ENCODE assay signal across 1 cellular context in the genomic region with DNA sequence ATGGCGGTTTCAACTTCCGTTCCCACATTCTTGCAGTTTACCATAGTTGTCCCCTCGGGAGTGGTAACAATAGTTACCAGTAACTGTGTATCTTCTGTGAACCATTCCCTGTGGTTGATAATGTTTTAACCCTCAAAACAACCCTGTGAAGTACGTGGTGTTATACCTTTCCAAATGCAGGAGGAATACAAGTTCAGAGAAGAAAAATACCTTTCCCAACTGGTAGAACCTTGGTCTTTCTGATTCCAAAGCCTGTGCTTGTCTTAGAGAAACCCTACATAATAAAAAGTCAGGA.
A peak's percentile ranks its signal among the peaks of the same experiment; 100 is the strongest.
TF ChIP-seq lines count a peak whose summit lies in the region.

No MANE protein-coding gene starts in this region.

TF ChIP-seq in HepG2, 621 proteins besides CTCF, POLR2A, EP300 and RAD21 (continued from another document):
- TF ChIP-seq, protein P1, sequence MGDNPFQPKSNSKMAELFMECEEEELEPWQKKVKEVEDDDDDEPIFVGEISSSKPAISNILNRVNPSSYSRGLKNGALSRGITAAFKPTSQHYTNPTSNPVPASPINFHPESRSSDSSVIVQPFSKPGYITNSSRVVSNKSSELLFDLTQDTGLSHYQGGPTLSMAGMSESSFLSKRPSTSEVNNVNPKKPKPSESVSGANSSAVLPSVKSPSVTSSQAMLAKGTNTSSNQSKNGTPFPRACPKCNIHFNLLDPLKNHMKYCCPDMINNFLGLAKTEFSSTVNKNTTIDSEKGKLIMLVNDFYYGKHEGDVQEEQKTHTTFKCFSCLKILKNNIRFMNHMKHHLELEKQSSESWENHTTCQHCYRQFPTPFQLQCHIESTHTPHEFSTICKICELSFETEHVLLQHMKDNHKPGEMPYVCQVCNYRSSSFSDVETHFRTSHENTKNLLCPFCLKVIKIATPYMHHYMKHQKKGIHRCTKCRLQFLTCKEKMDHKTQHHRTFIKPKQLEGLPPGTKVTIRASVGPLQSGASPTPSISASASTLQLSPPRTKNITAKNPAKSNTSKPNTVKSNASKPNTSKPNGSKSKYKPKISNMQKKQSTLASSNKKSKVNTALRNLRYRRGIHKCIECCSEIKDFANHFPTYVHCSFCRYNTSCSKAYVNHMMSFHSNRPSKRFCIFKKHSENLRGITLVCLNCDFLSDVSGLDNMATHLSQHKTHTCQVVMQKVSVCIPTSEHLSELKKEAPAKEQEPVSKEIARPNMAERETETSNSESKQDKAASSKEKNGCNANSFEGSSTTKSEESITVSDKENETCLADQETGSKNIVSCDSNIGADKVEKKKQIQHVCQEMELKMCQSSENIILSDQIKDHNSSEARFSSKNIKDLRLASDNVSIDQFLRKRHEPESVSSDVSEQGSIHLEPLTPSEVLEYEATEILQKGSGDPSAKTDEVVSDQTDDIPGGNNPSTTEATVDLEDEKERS (CRISPR knock-in tag; IDR thresholded peaks at IDR 0.05) = 0 out of 2 replicates have a peak, but pooled peaks have one; percentile 31
- TF ChIP-seq KAT2B (IDR thresholded peaks at IDR 0.05; ENCODE audit: borderline replicate concordance, low read depth, low read length) (no peak), ZNF501 (CRISPR knock-in tag; IDR thresholded peaks at IDR 0.05) (no peak), ZNF75D (CRISPR knock-in tag; IDR thresholded peaks at IDR 0.05; ENCODE audit: borderline replicate concordance) (no peak), ZNF724P (CRISPR knock-in tag; IDR thresholded peaks at IDR 0.05; ENCODE audit: borderline replicate concordance) (0 out of 2 replicates have a peak, but pooled peaks have one; percentile 5), ZKSCAN5 (CRISPR knock-in tag; IDR thresholded peaks at IDR 0.05) (no peak), KAT7 (CRISPR knock-in tag; IDR thresholded peaks at IDR 0.05; ENCODE audit: borderline replicate concordance) (no peak), ZSCAN30 (CRISPR knock-in tag; IDR thresholded peaks at IDR 0.05) (no peak), ZBTB3 (CRISPR knock-in tag; IDR thresholded peaks at IDR 0.05; ENCODE audit: borderline replicate concordance, low read depth) (no peak), ZSCAN31 (CRISPR knock-in tag; IDR thresholded peaks at IDR 0.05; ENCODE audit: low read depth) (no peak), SP4 (CRISPR knock-in tag; IDR thresholded peaks at IDR 0.05) (no peak)
- TF ChIP-seq, protein P2, sequence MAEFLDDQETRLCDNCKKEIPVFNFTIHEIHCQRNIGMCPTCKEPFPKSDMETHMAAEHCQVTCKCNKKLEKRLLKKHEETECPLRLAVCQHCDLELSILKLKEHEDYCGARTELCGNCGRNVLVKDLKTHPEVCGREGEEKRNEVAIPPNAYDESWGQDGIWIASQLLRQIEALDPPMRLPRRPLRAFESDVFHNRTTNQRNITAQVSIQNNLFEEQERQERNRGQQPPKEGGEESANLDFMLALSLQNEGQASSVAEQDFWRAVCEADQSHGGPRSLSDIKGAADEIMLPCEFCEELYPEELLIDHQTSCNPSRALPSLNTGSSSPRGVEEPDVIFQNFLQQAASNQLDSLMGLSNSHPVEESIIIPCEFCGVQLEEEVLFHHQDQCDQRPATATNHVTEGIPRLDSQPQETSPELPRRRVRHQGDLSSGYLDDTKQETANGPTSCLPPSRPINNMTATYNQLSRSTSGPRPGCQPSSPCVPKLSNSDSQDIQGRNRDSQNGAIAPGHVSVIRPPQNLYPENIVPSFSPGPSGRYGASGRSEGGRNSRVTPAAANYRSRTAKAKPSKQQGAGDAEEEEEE (CRISPR knock-in tag; IDR thresholded peaks at IDR 0.05; ENCODE audit: borderline replicate concordance) = no peak
- TF ChIP-seq, protein P3, sequence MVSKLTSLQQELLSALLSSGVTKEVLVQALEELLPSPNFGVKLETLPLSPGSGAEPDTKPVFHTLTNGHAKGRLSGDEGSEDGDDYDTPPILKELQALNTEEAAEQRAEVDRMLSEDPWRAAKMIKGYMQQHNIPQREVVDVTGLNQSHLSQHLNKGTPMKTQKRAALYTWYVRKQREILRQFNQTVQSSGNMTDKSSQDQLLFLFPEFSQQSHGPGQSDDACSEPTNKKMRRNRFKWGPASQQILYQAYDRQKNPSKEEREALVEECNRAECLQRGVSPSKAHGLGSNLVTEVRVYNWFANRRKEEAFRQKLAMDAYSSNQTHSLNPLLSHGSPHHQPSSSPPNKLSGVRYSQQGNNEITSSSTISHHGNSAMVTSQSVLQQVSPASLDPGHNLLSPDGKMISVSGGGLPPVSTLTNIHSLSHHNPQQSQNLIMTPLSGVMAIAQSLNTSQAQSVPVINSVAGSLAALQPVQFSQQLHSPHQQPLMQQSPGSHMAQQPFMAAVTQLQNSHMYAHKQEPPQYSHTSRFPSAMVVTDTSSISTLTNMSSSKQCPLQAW (CRISPR knock-in tag; IDR thresholded peaks at IDR 0.05) = no peak
- TF ChIP-seq, protein P4, sequence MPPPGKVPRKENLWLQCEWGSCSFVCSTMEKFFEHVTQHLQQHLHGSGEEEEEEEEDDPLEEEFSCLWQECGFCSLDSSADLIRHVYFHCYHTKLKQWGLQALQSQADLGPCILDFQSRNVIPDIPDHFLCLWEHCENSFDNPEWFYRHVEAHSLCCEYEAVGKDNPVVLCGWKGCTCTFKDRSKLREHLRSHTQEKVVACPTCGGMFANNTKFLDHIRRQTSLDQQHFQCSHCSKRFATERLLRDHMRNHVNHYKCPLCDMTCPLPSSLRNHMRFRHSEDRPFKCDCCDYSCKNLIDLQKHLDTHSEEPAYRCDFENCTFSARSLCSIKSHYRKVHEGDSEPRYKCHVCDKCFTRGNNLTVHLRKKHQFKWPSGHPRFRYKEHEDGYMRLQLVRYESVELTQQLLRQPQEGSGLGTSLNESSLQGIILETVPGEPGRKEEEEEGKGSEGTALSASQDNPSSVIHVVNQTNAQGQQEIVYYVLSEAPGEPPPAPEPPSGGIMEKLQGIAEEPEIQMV (CRISPR knock-in tag; IDR thresholded peaks at IDR 0.05; ENCODE audit: low read depth) = no peak
- TF ChIP-seq, protein P5, sequence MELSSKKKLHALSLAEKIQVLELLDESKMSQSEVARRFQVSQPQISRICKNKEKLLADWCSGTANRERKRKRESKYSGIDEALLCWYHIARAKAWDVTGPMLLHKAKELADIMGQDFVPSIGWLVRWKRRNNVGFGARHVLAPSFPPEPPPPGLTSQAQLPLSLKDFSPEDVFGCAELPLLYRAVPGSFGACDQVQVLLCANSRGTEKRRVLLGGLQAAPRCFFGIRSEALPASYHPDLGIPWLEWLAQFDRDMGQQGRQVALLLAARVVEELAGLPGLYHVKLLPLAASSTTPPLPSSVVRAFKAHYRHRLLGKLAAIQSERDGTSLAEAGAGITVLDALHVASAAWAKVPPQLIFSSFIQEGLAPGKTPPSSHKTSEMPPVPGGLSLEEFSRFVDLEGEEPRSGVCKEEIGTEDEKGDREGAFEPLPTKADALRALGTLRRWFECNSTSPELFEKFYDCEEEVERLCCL (CRISPR knock-in tag; IDR thresholded peaks at IDR 0.05; ENCODE audit: borderline replicate concordance) = no peak
